Comparison of ENCODE assay signal across 8 cellular contexts in the genomic region with DNA sequence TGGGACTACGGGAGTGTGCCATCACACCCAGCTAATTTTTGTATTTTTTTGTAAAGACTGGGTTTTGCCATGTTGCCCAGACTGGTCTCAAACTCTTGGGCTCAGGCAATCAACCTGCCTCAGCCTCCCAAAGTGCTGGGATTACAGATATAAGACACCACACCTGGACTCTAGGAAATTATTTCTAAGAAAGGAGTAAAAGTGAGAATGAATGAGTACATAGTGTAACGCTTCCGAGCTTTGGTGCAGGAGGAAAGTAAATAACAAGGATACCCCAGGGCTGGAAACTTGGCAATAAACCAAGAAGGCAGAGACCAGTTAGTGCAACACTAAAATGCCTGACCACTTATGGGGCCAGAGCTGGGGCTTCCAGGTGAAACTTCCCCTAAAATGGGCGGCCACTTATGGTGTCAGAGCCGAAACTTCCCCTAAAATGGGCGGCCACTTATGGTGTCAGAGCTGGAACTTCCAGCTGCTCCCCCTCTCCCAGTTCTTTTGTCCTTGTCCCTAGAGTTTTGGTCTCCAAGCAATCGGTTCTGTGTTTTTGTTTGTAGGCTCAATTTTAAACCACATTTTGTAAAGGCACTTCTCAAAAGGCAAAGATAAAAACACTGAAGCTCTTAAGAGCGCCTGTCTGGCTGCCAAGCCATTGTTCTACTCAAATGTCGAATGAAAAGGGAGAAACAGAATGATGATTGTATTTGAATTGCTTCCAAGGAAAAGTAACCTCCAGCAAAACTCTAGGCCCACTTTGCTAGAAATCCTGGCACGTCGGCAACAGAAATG.
A peak's percentile ranks its signal among the peaks of the same experiment; 100 is the strongest.
DNase-seq lines count a peak whose midpoint lies in the region; ATAC-seq lines count a peak whose summit lies in the region.

No MANE protein-coding gene starts in this region.

- peaks cover 15% of the 10 kb centered on the region for H3K4me1 ChIP-seq in iPS-20b (ENCODE audit: insufficient read depth, low read length)
- peaks cover 0 to 22% (median 0%) of the 10 kb centered on the region in 5 donors for H3K4me1 ChIP-seq in subcutaneous abdominal adipose tissue (ENCODE audit: control insufficient read depth in 5 of 5, insufficient read depth in 5 of 5, low read length in 5 of 5)

- DNase-seq in NCI-H128 (lab: John Stamatoyannopoulos, UW; ENCODE audit: unreplicated experiment) (peak; percentile 90), astrocyte of the hippocampus (ENCODE audit: low read depth, low spot score) (peak; percentile 79), HCEC 1CT (no peak)
- DNase-seq in activated naive CD4-positive, alpha-beta T cell treated with anti-CD3 and anti-CD28 coated beads, Interleukin-2, amount 50 U/mL, for 16 hours, result no peak

- H3K27ac ChIP-seq in iPS-20b (ENCODE audit: low read length) (peak overlapping the region; percentile 73), subcutaneous abdominal adipose tissue (ENCODE audit: low read depth, low read length) (peak overlapping the region; percentile 75)

- H3K27me3 ChIP-seq in iPS-20b (ENCODE audit: insufficient read depth, low read length) (no peaks in the 10 kb centered on the region), subcutaneous abdominal adipose tissue (ENCODE audit: control insufficient read depth in 5 of 5, insufficient read depth in 4 of 5, low read length in 5 of 5) (peaks cover 0 to 15% (median 0%) of the 10 kb centered on the region in 5 donors)

- H3K9me3 ChIP-seq in iPS-20b (ENCODE audit: insufficient read depth, low read depth, low read length) (no peaks in the 10 kb centered on the region), subcutaneous abdominal adipose tissue (ENCODE audit: control insufficient read depth in 5 of 5, low read length in 5 of 5) (no peaks in the 10 kb centered on the region)

- no peaks in the 10 kb centered on the region for H3K36me3 ChIP-seq in iPS-20b (ENCODE audit: insufficient read depth, low read depth, low read length)
- H3K36me3 ChIP-seq in subcutaneous abdominal adipose tissue (ENCODE audit: control insufficient read depth in 5 of 5, insufficient read depth in 5 of 5, low read length in 5 of 5), result no peaks in the 10 kb centered on the region

- H3K4me3 ChIP-seq in iPS-20b (ENCODE audit: low read length) (peak overlapping the region; percentile 20; the same call in 1 of the 2 replicates), subcutaneous abdominal adipose tissue (ENCODE audit: low read depth in 1 of 5, low read length in 5 of 5) (peak overlapping the region in 1 of 5 donors; percentile 17)

- ATAC-seq in GM19023 (IDR thresholded peaks at IDR 0.05; ENCODE audit: unreplicated experiment) (no peak), HG03159 (IDR thresholded peaks at IDR 0.05; ENCODE audit: unreplicated experiment) (no peak)

- H3K9ac ChIP-seq in iPS-20b (ENCODE audit: low read depth, low read length) (peak overlapping the region; percentile 64; the same call in 1 of the 2 replicates), subcutaneous abdominal adipose tissue (ENCODE audit: low read length in 5 of 5) (no peak overlapping the region)

Comparison
In these comparisons a context has a peak if more than half of its experiments do, and no peak if none do; other contexts are left out.
1. DNase-seq: peak in NCI-H128 (single experiment) and astrocyte of the hippocampus (single experiment); none in activated naive CD4-positive, alpha-beta T cell treated with anti-CD3 and anti-CD28 coated beads, Interleukin-2, amount 50 U/mL, for 16 hours (single experiment) and HCEC 1CT (single experiment).